In the genomic region with DNA sequence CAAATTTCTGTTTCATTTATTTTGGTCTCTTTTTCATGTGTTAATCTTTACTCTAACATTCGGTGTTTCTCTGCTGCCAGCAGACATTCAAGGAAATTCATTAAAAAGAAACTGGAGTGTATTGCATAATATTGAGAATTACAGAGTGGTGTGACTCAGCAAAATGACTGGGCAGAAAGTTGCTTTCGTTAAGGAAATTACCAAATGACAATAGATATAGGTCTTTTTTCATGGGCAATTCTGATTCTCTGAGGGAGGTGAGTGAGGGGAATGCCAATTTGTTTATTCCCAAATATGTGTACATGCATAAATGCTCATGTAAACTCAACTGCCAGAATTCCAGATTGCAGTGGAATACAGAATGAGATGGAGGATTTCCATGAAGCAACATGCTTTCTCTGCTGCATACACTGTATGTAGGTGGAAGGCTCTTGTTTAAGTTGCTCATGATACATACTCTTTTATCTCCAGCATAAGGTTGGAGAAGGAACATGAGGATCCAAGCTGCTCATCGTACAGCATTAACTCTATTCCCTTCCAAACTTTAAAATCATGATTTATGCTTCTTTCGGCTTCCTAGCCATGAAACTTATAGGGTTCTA, we compare ENCODE assay signal across 9 cellular contexts.
DNase-seq lines count a peak whose midpoint lies in the region; ATAC-seq, FAIRE-seq and TF ChIP-seq lines count a peak whose summit lies in the region.
"Had no signal": no experiment of that assay in that cellular context is flagged by ENCODE, and none has a peak within 500 bp of the region (broad histone marks: within the 10 kb centered on the region; RNA-seq: fewer than 3 reads in every experiment).

No MANE protein-coding gene starts in this region.

- H3K4me1 ChIP-seq in endothelial cell of umbilical vein (ENCODE audit: control insufficient read depth, extremely low read depth, insufficient read depth, low read length) (no peaks in the 10 kb centered on the region), osteoblast (ENCODE audit: insufficient read depth, low read length) (no peaks in the 10 kb centered on the region)

- no peaks in the 10 kb centered on the region for H3K9me1 ChIP-seq in endothelial cell of umbilical vein (replicated peaks; ENCODE audit: control insufficient read depth, extremely low read depth, insufficient read depth, low read length)

- H3K79me2 ChIP-seq in endothelial cell of umbilical vein (ENCODE audit: control insufficient read depth, insufficient read depth, low read length): no peaks in the 10 kb centered on the region
- H3K79me2 ChIP-seq in osteoblast (ENCODE audit: insufficient read depth, low read length): no peaks in the 10 kb centered on the region

- DNase-seq in H54 (ENCODE audit: insufficient read length, low spot score) (no peak), RKO (ENCODE audit: low spot score) (peak; percentile 41), endothelial cell of umbilical vein (ENCODE audit: low read depth, low spot score) (peak; percentile 63), osteoblast (ENCODE audit: insufficient read length, low spot score, missing footprints) (no peak), GM13977 (ENCODE audit: low spot score) (no peak), NCI-H187 (lab: John Stamatoyannopoulos, UW) (no peak)
- DNase-seq in stimulated activated CD4-positive, alpha-beta T cell treated with anti-CD3 and anti-CD28 coated beads, Interleukin-12 subunit alpha, Interleukin-12 subunit beta, amount 100 ng/mL, for 4 hours: no peak
- DNase-seq: activated naive CD4-positive, alpha-beta T cell had no signal

- no peak for ATAC-seq in HG02678 (IDR thresholded peaks at IDR 0.05; ENCODE audit: unreplicated experiment)

- H3K9me3 ChIP-seq in endothelial cell of umbilical vein (replicated peaks; ENCODE audit: control insufficient read depth, insufficient read depth, low read length) (no peaks in the 10 kb centered on the region), osteoblast (ENCODE audit: low read depth, low read length) (no peaks in the 10 kb centered on the region)

- H3K27ac ChIP-seq in endothelial cell of umbilical vein (ENCODE audit: insufficient read depth, low read depth, low read length): peak overlapping the region; percentile 35
- no peak overlapping the region for H3K27ac ChIP-seq in osteoblast (ENCODE audit: low read depth, low read length)

- FAIRE-seq in H54 (lab: Jason Lieb, UNC) (peak; percentile 95), endothelial cell of umbilical vein (lab: Jason Lieb, UNC) (peak; percentile 15)

- no peak overlapping the region for H3K4me3 ChIP-seq in endothelial cell of umbilical vein (replicated peaks in 1 of 3; ENCODE audit: insufficient read depth in 1 of 3, low read depth in 1 of 3, low read length in 3 of 3)
- no peak overlapping the region for H3K4me3 ChIP-seq in osteoblast (ENCODE audit: insufficient read depth, low read length)

- H2AFZ ChIP-seq in endothelial cell of umbilical vein (ENCODE audit: low read depth, low read length): peak overlapping the region; percentile 74
- peak overlapping the region; percentile 47 for H2AFZ ChIP-seq in osteoblast (ENCODE audit: low read length)

- peak overlapping the region; percentile 29 for H3K4me2 ChIP-seq in endothelial cell of umbilical vein (ENCODE audit: insufficient read depth, low read length)
- H3K4me2 ChIP-seq in osteoblast (ENCODE audit: insufficient read depth, low read length): no peak overlapping the region

- TF ChIP-seq POLR2A in H54 (IDR thresholded peaks at IDR 0.05; ENCODE audit: low read depth, low read length): no peak
- no peak for TF ChIP-seq POLR2A in endothelial cell of umbilical vein (IDR thresholded peaks at IDR 0.05; ENCODE audit: low read depth, low read length)

- H3K27me3 ChIP-seq in endothelial cell of umbilical vein (ENCODE audit: control insufficient read depth in 2 of 2, insufficient read depth in 2 of 2, low read length in 2 of 2): no peaks in the 10 kb centered on the region
- H3K27me3 ChIP-seq in osteoblast (ENCODE audit: insufficient read depth, low read length): no peaks in the 10 kb centered on the region

- H3K36me3 ChIP-seq in endothelial cell of umbilical vein (ENCODE audit: control insufficient read depth in 2 of 2, extremely low read depth in 1 of 2, insufficient read depth in 2 of 2, low read length in 2 of 2): no peaks in the 10 kb centered on the region
- H3K36me3 ChIP-seq in osteoblast (ENCODE audit: insufficient read depth, low read length): no peaks in the 10 kb centered on the region

- dilution Hi-C loops in endothelial cell of umbilical vein (cut with MboI; ENCODE audit: extremely low pct_ligation_motif_present, low sequenced_read_pairs): no loop called here

- CTCF ChIA-PET in endothelial cell of umbilical vein (lab: Charles Lee): no interaction called here

- in situ Hi-C loops in GM13977 (cut with MboI; ENCODE audit: low pct_unique_long_range_greater_than_20kb, low sequenced_read_pairs, unreplicated experiment): no loop called here

- TF ChIP-seq CTCF in endothelial cell of umbilical vein (IDR thresholded peaks at IDR 0.05; ENCODE audit: extremely low read depth in 1 of 2, insufficient read depth in 1 of 2, low read depth in 1 of 2, low read length in 2 of 2) (no peak), osteoblast (IDR thresholded peaks at IDR 0.05; ENCODE audit: extremely low read depth, low read depth, low read length) (no peak), GM13977 (IDR thresholded peaks at IDR 0.05; ENCODE audit: extremely low read depth, insufficient read depth, missing control alignments) (no peak)

- intact Hi-C loops in endothelial cell of umbilical vein (cut with micrococcal nuclease): no loop called here

- no peak overlapping the region for H3K9ac ChIP-seq in endothelial cell of umbilical vein (replicated peaks; ENCODE audit: extremely low read depth, insufficient read depth, low read length)

- POLR2A ChIA-PET in endothelial cell of umbilical vein (lab: Charles Lee): no interaction called here

- no TSS peak for BruUV-seq in endothelial cell of umbilical vein (replicated peaks; lab: Mats Ljungman, UMichigan)

- H4K20me1 ChIP-seq in endothelial cell of umbilical vein (replicated peaks; ENCODE audit: control insufficient read depth, extremely low read depth, insufficient read depth, low read length) (no peaks in the 10 kb centered on the region), osteoblast (ENCODE audit: insufficient read depth, low read length) (no peaks in the 10 kb centered on the region)

TF ChIP-seq in endothelial cell of umbilical vein, 7 proteins besides CTCF, POLR2A, EP300 and RAD21:
- TF ChIP-seq GATA2 (IDR thresholded peaks at IDR 0.05; ENCODE audit: insufficient read depth, insufficient read length, low read depth, low read length): no peak
- no peak for TF ChIP-seq FOS (IDR thresholded peaks at IDR 0.05; ENCODE audit: borderline replicate concordance, insufficient read depth, low read length)
- no peak for TF ChIP-seq EZH2 (IDR thresholded peaks at IDR 0.05; ENCODE audit: borderline replicate concordance, low read depth, low read length, severe bottlenecking)
- TF ChIP-seq JUN (IDR thresholded peaks at IDR 0.05; ENCODE audit: borderline replicate concordance, insufficient read depth, insufficient read length, low read depth): peak; percentile 4
- TF ChIP-seq MAX (IDR thresholded peaks at IDR 0.05; ENCODE audit: insufficient read depth, insufficient read length): no peak
- no peak for TF ChIP-seq MYC (IDR thresholded peaks at IDR 0.05; ENCODE audit: low read depth, low read length)

Comparison
In these comparisons a context has a peak if more than half of its experiments do, and no peak if none do; other contexts are left out.
1. DNase-seq: peak in RKO (single experiment) and endothelial cell of umbilical vein (single experiment); none in H54 (single experiment), osteoblast (single experiment), stimulated activated CD4-positive, alpha-beta T cell treated with anti-CD3 and anti-CD28 coated beads, Interleukin-12 subunit alpha, Interleukin-12 subunit beta, amount 100 ng/mL, for 4 hours (single experiment), GM13977 (single experiment) and NCI-H187 (0 of 2).